In the genomic region with DNA sequence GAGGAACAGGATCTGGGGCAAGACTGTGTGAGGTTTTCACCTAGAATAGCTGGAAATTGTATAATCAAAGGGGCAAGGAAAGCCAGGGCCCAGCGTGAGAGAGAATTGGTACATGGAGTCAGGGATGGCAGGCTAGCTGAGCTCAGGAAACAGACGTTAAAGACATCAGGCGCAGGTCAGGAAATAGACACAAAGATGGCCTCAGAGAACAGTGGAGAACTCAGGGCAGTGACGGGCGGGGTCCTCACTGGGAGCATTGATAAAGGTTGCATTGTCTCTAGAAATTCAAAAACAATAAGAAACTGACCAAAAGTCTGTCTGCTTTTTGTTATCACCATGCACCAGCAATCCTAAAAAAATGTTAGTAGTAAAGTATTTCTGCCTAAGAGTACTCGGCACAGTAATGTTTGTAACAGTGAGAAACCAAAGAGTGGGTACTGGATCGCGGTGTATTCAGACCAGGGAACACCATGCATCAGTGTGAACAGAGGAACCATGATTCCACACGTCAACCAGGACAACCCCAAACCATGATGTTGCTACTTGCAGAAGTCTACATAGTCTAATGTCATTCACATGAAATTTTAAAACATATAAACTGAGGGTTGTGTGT, we compare ENCODE assay signal across 27 cellular contexts.
"Had no signal": no experiment of that assay in that cellular context is flagged by ENCODE, and none has a peak within 500 bp of the region (broad histone marks: within the 10 kb centered on the region; RNA-seq: fewer than 3 reads in every experiment).

No MANE protein-coding gene starts in this region.

- H3K36me3 Mint-ChIP-seq: natural killer cell treated with Interleukin-12 subunit alpha and Interleukin-12 subunit beta and Interleukin-15 and Interleukin-18, amount 100 ng/mL, for 72 hours; WTC11 had no signal

- ATAC-seq: activated CD8-positive, alpha-beta T cell treated with anti-CD3 and anti-CD28 coated beads for 36 hours; activated T-cell treated with anti-CD3 and anti-CD28 coated beads, Interleukin-2, amount 50 U/mL, for 4 hours; activated T-helper 17 cell treated with anti-CD3 and anti-CD28 coated beads, Interleukin-2, amount 50 U/mL, for 72 hours; gastroesophageal sphincter; left lung; mucosa of descending colon; natural killer cell treated with Interleukin-12 subunit alpha and Interleukin-12 subunit beta and Interleukin-15 and Interleukin-18, amount 100 ng/mL, for 72 hours; sciatic nerve; stimulated activated naive CD8-positive, alpha-beta T cell treated with anti-CD3 and anti-CD28 coated beads, Interleukin-15, Interleukin-2, amounts not matched to agents 100 U/mL and 50 U/mL, for 24 hours; WTC11 had no signal

- H3K27me3 Mint-ChIP-seq: activated CD4-positive, alpha-beta T cell treated with anti-CD3 and anti-CD28 coated beads, Interleukin-2, amount 10 ng/mL, durations not matched to agents 7 days and 5 days; activated CD8-positive, alpha-beta T cell treated with anti-CD3 and anti-CD28 coated beads for 36 hours; dendritic cell treated with granulocyte-macrophage colony-stimulating factor and Interleukin-4, amounts not matched to agents 40 ng/mL and 50 ng/mL, for 4 days had no signal

- H3K27me3 ChIP-seq: brain microvascular endothelial cell, gastroesophageal sphincter, left lung, testis, transverse colon had no signal

- H3K4me3 Mint-ChIP-seq: activated CD4-positive, alpha-beta T cell treated with anti-CD3 and anti-CD28 coated beads, Interleukin-2, amount 10 ng/mL, durations not matched to agents 7 days and 5 days; activated CD8-positive, alpha-beta T cell treated with anti-CD3 and anti-CD28 coated beads for 36 hours; activated T-cell treated with anti-CD3 and anti-CD28 coated beads, Interleukin-2, amount 50 U/mL, for 4 hours; activated T-helper 17 cell treated with anti-CD3 and anti-CD28 coated beads, Interleukin-2, amount 50 U/mL, for 72 hours; dendritic cell treated with granulocyte-macrophage colony-stimulating factor and Interleukin-4, amounts not matched to agents 40 ng/mL and 50 ng/mL, for 4 days; natural killer cell treated with Interleukin-12 subunit alpha and Interleukin-12 subunit beta and Interleukin-15 and Interleukin-18, amount 100 ng/mL, for 72 hours; WTC11 had no signal

- H3K27ac Mint-ChIP-seq: activated CD4-positive, alpha-beta T cell treated with anti-CD3 and anti-CD28 coated beads, Interleukin-2, amount 10 ng/mL, durations not matched to agents 7 days and 5 days; activated CD8-positive, alpha-beta T cell treated with anti-CD3 and anti-CD28 coated beads for 36 hours; activated T-helper 17 cell treated with anti-CD3 and anti-CD28 coated beads, Interleukin-2, amount 50 U/mL, for 72 hours; dendritic cell treated with granulocyte-macrophage colony-stimulating factor and Interleukin-4, amounts not matched to agents 40 ng/mL and 50 ng/mL, for 4 days; natural killer cell treated with Interleukin-12 subunit alpha and Interleukin-12 subunit beta and Interleukin-15 and Interleukin-18, amount 100 ng/mL, for 72 hours; WTC11 had no signal

- H3K27ac ChIP-seq: brain microvascular endothelial cell, gastroesophageal sphincter, left lung, skin epidermis, testis, transverse colon had no signal

- H3K9me3 Mint-ChIP-seq: activated CD4-positive, alpha-beta T cell treated with anti-CD3 and anti-CD28 coated beads, Interleukin-2, amount 10 ng/mL, durations not matched to agents 7 days and 5 days; activated CD8-positive, alpha-beta T cell treated with anti-CD3 and anti-CD28 coated beads for 36 hours; activated T-helper 17 cell treated with anti-CD3 and anti-CD28 coated beads, Interleukin-2, amount 50 U/mL, for 72 hours; dendritic cell treated with granulocyte-macrophage colony-stimulating factor and Interleukin-4, amounts not matched to agents 40 ng/mL and 50 ng/mL, for 4 days; natural killer cell treated with Interleukin-12 subunit alpha and Interleukin-12 subunit beta and Interleukin-15 and Interleukin-18, amount 100 ng/mL, for 72 hours; WTC11 had no signal

- H3K4me1 Mint-ChIP-seq: activated CD4-positive, alpha-beta T cell treated with anti-CD3 and anti-CD28 coated beads, Interleukin-2, amount 10 ng/mL, durations not matched to agents 7 days and 5 days; activated T-helper 17 cell treated with anti-CD3 and anti-CD28 coated beads, Interleukin-2, amount 50 U/mL, for 72 hours had no signal

- DNase-seq: activated CD4-positive, alpha-beta T cell treated with anti-CD3 and anti-CD28 coated beads for 1 hour; activated CD4-positive, alpha-beta T cell treated with anti-CD3 and anti-CD28 coated beads, Interleukin-2, amount 10 ng/mL, durations not matched to agents 7 days and 5 days; activated CD8-positive, alpha-beta T cell treated with anti-CD3 and anti-CD28 coated beads for 36 hours; activated gamma-delta T cell treated with Interleukin-2 at 50 U/mL for 16 hours; activated naive CD4-positive, alpha-beta T cell treated with anti-CD3 and anti-CD28 coated beads, Interleukin-2, amount 50 U/mL, for 16 hours; activated T-cell treated with anti-CD3 and anti-CD28 coated beads, Interleukin-2, amount 50 U/mL, for 4 hours; amniotic stem cell; brain microvascular endothelial cell; central memory CD4-positive, alpha-beta T cell; effector CD4-positive, alpha-beta T cell; kidney glomerular epithelial cell; left lung; mammary epithelial cell; mucosa of descending colon; stimulated activated CD4-positive, alpha-beta T cell treated with anti-CD3 and anti-CD28 coated beads, Interleukin-12 subunit alpha, Interleukin-12 subunit beta, amount 100 ng/mL, for 4 hours; stimulated activated CD4-positive, alpha-beta T cell treated with anti-CD3 and anti-CD28 coated beads, Interleukin-4, amount 100 ng/mL, for 1 hour; stimulated activated naive CD8-positive, alpha-beta T cell treated with anti-CD3 and anti-CD28 coated beads, Interleukin-15, Interleukin-2, amounts not matched to agents 100 U/mL and 50 U/mL, for 24 hours; T-helper 1 cell; testis; transverse colon had no signal

- H3K4me3 ChIP-seq: gastroesophageal sphincter, left lung, mucosa of descending colon, skin epidermis, testis, transverse colon had no signal

- H3K36me3 ChIP-seq: brain microvascular endothelial cell, gastroesophageal sphincter, left lung, transverse colon had no signal

- H3K4me1 ChIP-seq: left lung, transverse colon had no signal

- H3K9me3 ChIP-seq: gastroesophageal sphincter, left lung, mucosa of descending colon, testis, transverse colon had no signal
